Comparison of ENCODE assay signal across 1 cellular context in the genomic region with DNA sequence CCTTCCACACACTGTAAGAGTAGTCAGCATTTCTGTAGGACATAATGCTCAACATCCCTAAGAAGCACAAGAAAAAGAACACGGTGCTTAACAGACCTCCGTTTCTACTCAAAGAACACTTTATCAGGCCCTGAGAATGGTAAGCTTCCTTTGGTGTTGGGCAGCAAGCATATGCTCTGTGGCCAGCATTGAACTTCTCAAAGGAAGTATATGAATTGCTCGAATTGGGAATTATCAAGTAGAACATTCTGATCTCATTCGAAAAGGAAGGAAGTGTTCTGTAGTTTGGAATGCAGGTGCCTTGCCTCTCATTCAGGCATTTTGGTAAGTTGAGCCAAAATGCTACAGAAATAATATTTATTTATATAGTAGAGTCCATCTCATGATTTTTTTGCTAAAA.
TF ChIP-seq lines count a peak whose summit lies in the region.

No MANE protein-coding gene starts in this region.

TF ChIP-seq in endothelial cell of umbilical vein, 7 proteins besides CTCF, POLR2A, EP300 and RAD21 (continued from another document):
- TF ChIP-seq GATA2 (IDR thresholded peaks at IDR 0.05; ENCODE audit: insufficient read depth, insufficient read length, low read depth, low read length) = no peak
- no peak for TF ChIP-seq JUN (IDR thresholded peaks at IDR 0.05; ENCODE audit: borderline replicate concordance, insufficient read depth, insufficient read length, low read depth)
